In genomic region chr10:110258542-110258941, GRCh38 we compare ENCODE assay signal across 1 cellular context.
TF ChIP-seq lines count a peak whose summit lies in the region.

No MANE protein-coding gene starts in this region.

TF ChIP-seq in K562, 482 proteins besides CTCF, POLR2A, EP300 and RAD21 (continues in another document):
- TF ChIP-seq PTBP1 (IDR thresholded peaks at IDR 0.05; ENCODE audit: low read depth, low read length): no peak
- TF ChIP-seq RBBP5 (IDR thresholded peaks at IDR 0.05; ENCODE audit: borderline replicate concordance, insufficient read depth, low read length, poor library complexity, severe bottlenecking): no peak
- no peak for TF ChIP-seq NFRKB (IDR thresholded peaks at IDR 0.05; ENCODE audit: low read depth)
- TF ChIP-seq, protein P1, sequence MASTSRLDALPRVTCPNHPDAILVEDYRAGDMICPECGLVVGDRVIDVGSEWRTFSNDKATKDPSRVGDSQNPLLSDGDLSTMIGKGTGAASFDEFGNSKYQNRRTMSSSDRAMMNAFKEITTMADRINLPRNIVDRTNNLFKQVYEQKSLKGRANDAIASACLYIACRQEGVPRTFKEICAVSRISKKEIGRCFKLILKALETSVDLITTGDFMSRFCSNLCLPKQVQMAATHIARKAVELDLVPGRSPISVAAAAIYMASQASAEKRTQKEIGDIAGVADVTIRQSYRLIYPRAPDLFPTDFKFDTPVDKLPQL (IDR thresholded peaks at IDR 0.05; ENCODE audit: extremely low read depth, insufficient read length): no peak
- TF ChIP-seq ZC3H11A (IDR thresholded peaks at IDR 0.05; ENCODE audit: low read depth, low read length): no peak
- peak; percentile 59; the same call in 1 of the 2 replicates for TF ChIP-seq PML (IDR thresholded peaks at IDR 0.05; ENCODE audit: low read length)
- TF ChIP-seq ZNF146 (CRISPR knock-in tag; IDR thresholded peaks at IDR 0.05; ENCODE audit: unreplicated experiment): no peak
- TF ChIP-seq SIX5 (IDR thresholded peaks at IDR 0.05; ENCODE audit: borderline replicate concordance in 1 of 2, insufficient read depth in 1 of 2, low read depth in 1 of 2, low read length in 2 of 2): no peak
- no peak for TF ChIP-seq ZKSCAN1 (IDR thresholded peaks at IDR 0.05; ENCODE audit: low read depth, low read length)
- no peak for TF ChIP-seq MAZ (CRISPR knock-in tag; conservative IDR thresholded peaks at IDR 0.05 in 1 of 2, IDR thresholded peaks at IDR 0.05 in 1 of 2)
- no peak for TF ChIP-seq MAFF (IDR thresholded peaks at IDR 0.05; ENCODE audit: low read length)
- TF ChIP-seq SNRNP70 (optimal IDR thresholded peaks at IDR 0.05; ENCODE audit: low read depth, low read length): no peak
- TF ChIP-seq FOXA3 (CRISPR knock-in tag; conservative IDR thresholded peaks at IDR 0.05 in 1 of 2, IDR thresholded peaks at IDR 0.05 in 1 of 2): no peak
- TF ChIP-seq, protein P2, sequence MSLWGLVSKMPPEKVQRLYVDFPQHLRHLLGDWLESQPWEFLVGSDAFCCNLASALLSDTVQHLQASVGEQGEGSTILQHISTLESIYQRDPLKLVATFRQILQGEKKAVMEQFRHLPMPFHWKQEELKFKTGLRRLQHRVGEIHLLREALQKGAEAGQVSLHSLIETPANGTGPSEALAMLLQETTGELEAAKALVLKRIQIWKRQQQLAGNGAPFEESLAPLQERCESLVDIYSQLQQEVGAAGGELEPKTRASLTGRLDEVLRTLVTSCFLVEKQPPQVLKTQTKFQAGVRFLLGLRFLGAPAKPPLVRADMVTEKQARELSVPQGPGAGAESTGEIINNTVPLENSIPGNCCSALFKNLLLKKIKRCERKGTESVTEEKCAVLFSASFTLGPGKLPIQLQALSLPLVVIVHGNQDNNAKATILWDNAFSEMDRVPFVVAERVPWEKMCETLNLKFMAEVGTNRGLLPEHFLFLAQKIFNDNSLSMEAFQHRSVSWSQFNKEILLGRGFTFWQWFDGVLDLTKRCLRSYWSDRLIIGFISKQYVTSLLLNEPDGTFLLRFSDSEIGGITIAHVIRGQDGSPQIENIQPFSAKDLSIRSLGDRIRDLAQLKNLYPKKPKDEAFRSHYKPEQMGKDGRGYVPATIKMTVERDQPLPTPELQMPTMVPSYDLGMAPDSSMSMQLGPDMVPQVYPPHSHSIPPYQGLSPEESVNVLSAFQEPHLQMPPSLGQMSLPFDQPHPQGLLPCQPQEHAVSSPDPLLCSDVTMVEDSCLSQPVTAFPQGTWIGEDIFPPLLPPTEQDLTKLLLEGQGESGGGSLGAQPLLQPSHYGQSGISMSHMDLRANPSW (CRISPR knock-in tag; IDR thresholded peaks at IDR 0.05): no peak
- no peak for TF ChIP-seq SMAD2 (IDR thresholded peaks at IDR 0.05; ENCODE audit: low read depth, low read length)
- no peak for TF ChIP-seq RBM39 (optimal IDR thresholded peaks at IDR 0.05; ENCODE audit: low read depth, low read length)
- TF ChIP-seq KAT2B (IDR thresholded peaks at IDR 0.05; ENCODE audit: low read depth, low read length): no peak
- TF ChIP-seq CTBP1 (IDR thresholded peaks at IDR 0.05; ENCODE audit: borderline replicate concordance): no peak
- no peak for TF ChIP-seq TRIM25 (IDR thresholded peaks at IDR 0.05; ENCODE audit: borderline replicate concordance)
- peak; percentile 67 for TF ChIP-seq SMARCA4 (IDR thresholded peaks at IDR 0.05)
- TF ChIP-seq MBD2 (IDR thresholded peaks at IDR 0.05; ENCODE audit: borderline replicate concordance, low read depth): no peak
- no peak for TF ChIP-seq NR1H2 (CRISPR knock-in tag; IDR thresholded peaks at IDR 0.05)
- no peak for TF ChIP-seq KDM4B (IDR thresholded peaks at IDR 0.05; ENCODE audit: borderline replicate concordance in 2 of 2, low read depth in 1 of 2)
- no peak for TF ChIP-seq EGR1 (conservative IDR thresholded peaks at IDR 0.05)
- no peak for TF ChIP-seq HMG20B (CRISPR knock-in tag; IDR thresholded peaks at IDR 0.05)
- no peak for TF ChIP-seq ZBED1 (IDR thresholded peaks at IDR 0.05)
- peak; percentile 82 for TF ChIP-seq CBFA2T2 (conservative IDR thresholded peaks at IDR 0.05)
- TF ChIP-seq CHD7 (IDR thresholded peaks at IDR 0.05; ENCODE audit: low read depth, low read length): no peak
- TF ChIP-seq ZNF436 (CRISPR knock-in tag; IDR thresholded peaks at IDR 0.05): no peak
- no peak for TF ChIP-seq TBP (optimal IDR thresholded peaks at IDR 0.05; ENCODE audit: low read depth, low read length)
- no peak for TF ChIP-seq ZSCAN29 (IDR thresholded peaks at IDR 0.05)
- no peak for TF ChIP-seq GTF3C2 (IDR thresholded peaks at IDR 0.05; ENCODE audit: borderline replicate concordance, extremely low read depth, insufficient read length)
- TF ChIP-seq, protein P3, sequence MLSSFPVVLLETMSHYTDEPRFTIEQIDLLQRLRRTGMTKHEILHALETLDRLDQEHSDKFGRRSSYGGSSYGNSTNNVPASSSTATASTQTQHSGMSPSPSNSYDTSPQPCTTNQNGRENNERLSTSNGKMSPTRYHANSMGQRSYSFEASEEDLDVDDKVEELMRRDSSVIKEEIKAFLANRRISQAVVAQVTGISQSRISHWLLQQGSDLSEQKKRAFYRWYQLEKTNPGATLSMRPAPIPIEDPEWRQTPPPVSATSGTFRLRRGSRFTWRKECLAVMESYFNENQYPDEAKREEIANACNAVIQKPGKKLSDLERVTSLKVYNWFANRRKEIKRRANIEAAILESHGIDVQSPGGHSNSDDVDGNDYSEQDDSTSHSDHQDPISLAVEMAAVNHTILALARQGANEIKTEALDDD (IDR thresholded peaks at IDR 0.05): 0 out of 2 replicates have a peak, but pooled peaks have one; percentile 29
- TF ChIP-seq, protein P4, sequence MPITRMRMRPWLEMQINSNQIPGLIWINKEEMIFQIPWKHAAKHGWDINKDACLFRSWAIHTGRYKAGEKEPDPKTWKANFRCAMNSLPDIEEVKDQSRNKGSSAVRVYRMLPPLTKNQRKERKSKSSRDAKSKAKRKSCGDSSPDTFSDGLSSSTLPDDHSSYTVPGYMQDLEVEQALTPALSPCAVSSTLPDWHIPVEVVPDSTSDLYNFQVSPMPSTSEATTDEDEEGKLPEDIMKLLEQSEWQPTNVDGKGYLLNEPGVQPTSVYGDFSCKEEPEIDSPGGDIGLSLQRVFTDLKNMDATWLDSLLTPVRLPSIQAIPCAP (CRISPR knock-in tag; IDR thresholded peaks at IDR 0.05; ENCODE audit: borderline replicate concordance): no peak
- no peak for TF ChIP-seq SRSF7 (optimal IDR thresholded peaks at IDR 0.05; ENCODE audit: low read depth, low read length)
- TF ChIP-seq, protein P5, sequence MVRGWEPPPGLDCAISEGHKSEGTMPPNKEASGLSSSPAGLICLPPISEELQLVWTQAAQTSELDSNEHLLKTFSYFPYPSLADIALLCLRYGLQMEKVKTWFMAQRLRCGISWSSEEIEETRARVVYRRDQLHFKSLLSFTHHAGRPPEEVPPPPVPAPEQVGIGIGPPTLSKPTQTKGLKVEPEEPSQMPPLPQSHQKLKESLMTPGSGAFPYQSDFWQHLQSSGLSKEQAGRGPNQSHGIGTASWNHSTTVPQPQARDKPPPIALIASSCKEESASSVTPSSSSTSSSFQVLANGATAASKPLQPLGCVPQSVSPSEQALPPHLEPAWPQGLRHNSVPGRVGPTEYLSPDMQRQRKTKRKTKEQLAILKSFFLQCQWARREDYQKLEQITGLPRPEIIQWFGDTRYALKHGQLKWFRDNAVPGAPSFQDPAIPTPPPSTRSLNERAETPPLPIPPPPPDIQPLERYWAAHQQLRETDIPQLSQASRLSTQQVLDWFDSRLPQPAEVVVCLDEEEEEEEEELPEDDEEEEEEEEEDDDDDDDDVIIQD (CRISPR knock-in tag; IDR thresholded peaks at IDR 0.05): no peak
- TF ChIP-seq ARHGAP35 (IDR thresholded peaks at IDR 0.05; ENCODE audit: partially characterized antibody): no peak
- no peak for TF ChIP-seq NFYB (IDR thresholded peaks at IDR 0.05; ENCODE audit: extremely low read depth, insufficient read length)
- no peak for TF ChIP-seq ARID2 (IDR thresholded peaks at IDR 0.05)
